ENCODE assay signal across 21 cellular contexts in the genomic region with DNA sequence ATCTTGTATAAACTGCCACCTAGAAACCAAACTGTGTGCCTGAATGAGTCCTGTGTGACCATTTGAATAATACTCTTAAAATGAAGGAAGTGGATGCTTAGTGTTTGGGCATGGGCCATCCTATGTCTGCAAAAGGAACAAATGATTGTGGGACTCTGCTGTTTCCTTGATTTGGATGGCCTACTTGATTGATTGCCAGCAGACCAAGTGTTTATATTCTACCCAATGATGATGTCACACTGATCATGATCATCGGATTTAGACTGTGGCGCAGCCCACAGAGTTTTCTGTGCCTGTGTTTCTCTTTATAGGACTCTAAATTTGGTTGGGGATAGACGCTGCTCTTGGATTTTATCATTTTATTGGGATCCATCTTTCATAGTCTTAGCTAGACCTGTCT. TPM values are rescaled to one million over a fixed set of nuclear protein-coding genes. Genes with fewer than 3 reads are reported as not detected.
"Had no signal": no experiment of that assay in that cellular context is flagged by ENCODE, and none has a peak within 500 bp of the region (broad histone marks: within the 10 kb centered on the region; RNA-seq: fewer than 3 reads in every experiment).

No MANE protein-coding gene starts in this region.

- FAIRE-seq: keratinocyte had no signal

- H3K36me3 ChIP-seq: left lung, tibial nerve, vagina had no signal

- H3K4me3 Mint-ChIP-seq: activated CD4-positive, alpha-beta memory T cell treated with anti-CD3 and anti-CD28 coated beads, Interleukin-2, amount 10 ng/mL, durations not matched to agents 7 days and 5 days; activated CD4-positive, alpha-beta T cell treated with anti-CD3 and anti-CD28 coated beads for 36 hours; activated naive CD4-positive, alpha-beta T cell treated with anti-CD3 and anti-CD28 coated beads, Interleukin-2, amount 50 U/mL, for 24 hours; activated T-cell treated with anti-CD3 and anti-CD28 coated beads, Interleukin-2, amount 50 U/mL, for 4 hours; naive thymus-derived CD4-positive, alpha-beta T cell; T-helper 17 cell had no signal

- H3K27me3 Mint-ChIP-seq: T-helper 17 cell had no signal

- H3K27ac Mint-ChIP-seq: activated CD4-positive, alpha-beta memory T cell treated with anti-CD3 and anti-CD28 coated beads, Interleukin-2, amount 10 ng/mL, durations not matched to agents 7 days and 5 days; activated CD4-positive, alpha-beta T cell treated with anti-CD3 and anti-CD28 coated beads for 36 hours; activated naive CD4-positive, alpha-beta T cell treated with anti-CD3 and anti-CD28 coated beads, Interleukin-2, amount 50 U/mL, for 24 hours; naive thymus-derived CD4-positive, alpha-beta T cell; T-helper 17 cell had no signal

- ATAC-seq: activated CD4-positive, alpha-beta T cell treated with anti-CD3 and anti-CD28 coated beads for 36 hours; activated T-cell treated with anti-CD3 and anti-CD28 coated beads, Interleukin-2, amount 50 U/mL, for 4 hours; body of pancreas; left lung; naive thymus-derived CD4-positive, alpha-beta T cell; T-helper 17 cell had no signal

- H3K9me3 Mint-ChIP-seq: activated CD4-positive, alpha-beta memory T cell treated with anti-CD3 and anti-CD28 coated beads, Interleukin-2, amount 10 ng/mL, durations not matched to agents 7 days and 5 days; activated naive CD4-positive, alpha-beta T cell treated with anti-CD3 and anti-CD28 coated beads, Interleukin-2, amount 50 U/mL, for 24 hours; activated T-cell treated with anti-CD3 and anti-CD28 coated beads, Interleukin-2, amount 50 U/mL, for 4 hours had no signal

- H3K27ac ChIP-seq: body of pancreas, epithelial cell of prostate, left lung, skin epidermis, tibial nerve, vagina had no signal

- H3K9me3 ChIP-seq: body of pancreas, left lung, tibial nerve, vagina had no signal

- DNase-seq: activated CD4-positive, alpha-beta memory T cell treated with anti-CD3 and anti-CD28 coated beads, Interleukin-2, amount 10 ng/mL, durations not matched to agents 7 days and 5 days; activated CD4-positive, alpha-beta T cell treated with anti-CD3 and anti-CD28 coated beads for 36 hours; activated effector memory CD4-positive, alpha-beta T cell treated with anti-CD3 and anti-CD28 coated beads, Interleukin-2, amount 50 U/mL, for 16 hours; activated T-cell treated with anti-CD3 and anti-CD28 coated beads, Interleukin-2, amount 50 U/mL, for 4 hours; effector CD8-positive, alpha-beta T cell; left lung; naive thymus-derived CD4-positive, alpha-beta T cell; posterior cingulate gyrus; retina; stimulated activated CD4-positive, alpha-beta T cell treated with anti-CD3 and anti-CD28 coated beads, Interleukin-15, amount 100 ng/mL, for 24 hours; stimulated activated CD4-positive, alpha-beta T cell treated with anti-CD3 and anti-CD28 coated beads, Interleukin-4, amount 100 ng/mL, for 1 hour; stimulated activated naive CD4-positive, alpha-beta T cell; T-helper 17 cell had no signal

- H3K4me3 ChIP-seq: body of pancreas, left lung, skin epidermis, tibial nerve, vagina had no signal

- H3K27me3 ChIP-seq: body of pancreas, tibial nerve, vagina had no signal

RNA-seq across cellular contexts. Expression of a gene that starts 56.0 kb away (rescaled TPM):
- total RNA-seq: activated CD4-positive, alpha-beta memory T cell treated with anti-CD3 and anti-CD28 coated beads, Interleukin-2, amount 10 ng/mL, durations not matched to agents 7 days and 5 days; activated CD4-positive, alpha-beta T cell treated with anti-CD3 and anti-CD28 coated beads for 36 hours; mononuclear cell; naive thymus-derived CD4-positive, alpha-beta T cell; T-helper 17 cell had no signal
